In genomic region chr1:244442850-244443249, GRCh38 we compare ENCODE assay signal across 19 cellular contexts. TPM values are rescaled to one million over a fixed set of nuclear protein-coding genes. Genes with fewer than 3 reads are reported as not detected.
DNase-seq lines count a peak whose midpoint lies in the region; ATAC-seq, FAIRE-seq and TF ChIP-seq lines count a peak whose summit lies in the region.
"Had no signal": no experiment of that assay in that cellular context is flagged by ENCODE, and none has a peak within 500 bp of the region (broad histone marks: within the 10 kb centered on the region; RNA-seq: fewer than 3 reads in every experiment).

No MANE protein-coding gene starts in this region.

- no peaks in the 10 kb centered on the region for H3K27me3 ChIP-seq in neutrophil
- H3K27me3 ChIP-seq: MG63 had no signal

- H3K4me1 ChIP-seq in neutrophil (ENCODE audit: control insufficient read depth in 1 of 2, insufficient read depth in 1 of 2, low read depth in 1 of 2, low read length in 1 of 2): peaks cover 39 to 56% of the 10 kb centered on the region in 2 experiments

- ATAC-seq in activated T-helper 17 cell treated with anti-CD3 and anti-CD28 coated beads, Interleukin-2, amount 50 U/mL, for 72 hours (replicated peaks): peak; percentile 65
- no peak for ATAC-seq in HG02870 (IDR thresholded peaks at IDR 0.05; ENCODE audit: unreplicated experiment)
- no peak for ATAC-seq in GM19324 (IDR thresholded peaks at IDR 0.05; ENCODE audit: low FRiP score, unreplicated experiment)
- ATAC-seq: Right ventricle myocardium inferior had no signal

- no peaks in the 10 kb centered on the region for H3K36me3 ChIP-seq in neutrophil

- no peaks in the 10 kb centered on the region for H3K9me3 ChIP-seq in neutrophil
- H3K9me3 ChIP-seq: MG63 had no signal

- FAIRE-seq in GM19239 (lab: Jason Lieb, UNC): peak; percentile 61
- FAIRE-seq: H1 had no signal

- TF ChIP-seq CTCF in neutrophil (IDR thresholded peaks at IDR 0.05): no peak

- no peak overlapping the region for H3K4me3 ChIP-seq in neutrophil (ENCODE audit: low read depth in 1 of 2, low read length in 1 of 2)
- H3K4me3 ChIP-seq: MG63 had no signal

- H3K4me3 Mint-ChIP-seq in activated T-helper 17 cell treated with anti-CD3 and anti-CD28 coated beads, Interleukin-2, amount 50 U/mL, for 72 hours: no peak overlapping the region
- H3K4me3 Mint-ChIP-seq: B cell, CD14-positive monocyte had no signal

- DNase-seq in Ammon's horn (ENCODE audit: low spot score) (peak; percentile 27), GM19239 (ENCODE audit: insufficient read length, low spot score) (no peak), MV-4-11 (lab: John Stamatoyannopoulos, UW) (no peak)
- DNase-seq: DMS79, MG63, NCI-H1048, NCI-H1417 treated with DMSO at 0.1 percent for 48 hours, NCI-H187, NCI-H446, NCI-H526, OCI-M1 had no signal

- peak overlapping the region; percentile 8 for H3K27ac ChIP-seq in neutrophil

- H3K27me3 Mint-ChIP-seq in activated T-helper 17 cell treated with anti-CD3 and anti-CD28 coated beads, Interleukin-2, amount 50 U/mL, for 72 hours: no peaks in the 10 kb centered on the region
- H3K27me3 Mint-ChIP-seq: B cell had no signal

- no peak overlapping the region for H3K27ac Mint-ChIP-seq in activated T-helper 17 cell treated with anti-CD3 and anti-CD28 coated beads, Interleukin-2, amount 50 U/mL, for 72 hours
- H3K27ac Mint-ChIP-seq: B cell had no signal

- no peaks in the 10 kb centered on the region for H3K9me3 Mint-ChIP-seq in activated T-helper 17 cell treated with anti-CD3 and anti-CD28 coated beads, Interleukin-2, amount 50 U/mL, for 72 hours
- H3K9me3 Mint-ChIP-seq: CD14-positive monocyte had no signal

- peaks cover 41% of the 10 kb centered on the region for H3K36me3 Mint-ChIP-seq in activated T-helper 17 cell treated with anti-CD3 and anti-CD28 coated beads, Interleukin-2, amount 50 U/mL, for 72 hours (ENCODE audit: low read depth)

- peaks cover 43% of the 10 kb centered on the region for H3K4me1 Mint-ChIP-seq in activated T-helper 17 cell treated with anti-CD3 and anti-CD28 coated beads, Interleukin-2, amount 50 U/mL, for 72 hours

RNA-seq across cellular contexts. Expression of gene ADSS2, which starts 8.9 kb away (rescaled TPM):
- 10 to 100 TPM; 48.8 to 56.3 TPM for total RNA-seq in activated T-helper 17 cell treated with anti-CD3 and anti-CD28 coated beads, Interleukin-2, amount 50 U/mL, for 72 hours

RNA-seq across cellular contexts. Expression of gene CATSPERE, which starts 18.2 kb away (rescaled TPM):
- total RNA-seq in activated T-helper 17 cell treated with anti-CD3 and anti-CD28 coated beads, Interleukin-2, amount 50 U/mL, for 72 hours: under 1 TPM; 0.53 to 0.69 TPM
